Comparison of ENCODE assay signal across 8 cellular contexts in genomic region chr1:166875734-166876539, GRCh38. TPM values are rescaled to one million over a fixed set of nuclear protein-coding genes. Genes with fewer than 3 reads are reported as not detected.
DNase-seq lines count a peak whose midpoint lies in the region; ATAC-seq and TF ChIP-seq lines count a peak whose summit lies in the region.

A gene with protein sequence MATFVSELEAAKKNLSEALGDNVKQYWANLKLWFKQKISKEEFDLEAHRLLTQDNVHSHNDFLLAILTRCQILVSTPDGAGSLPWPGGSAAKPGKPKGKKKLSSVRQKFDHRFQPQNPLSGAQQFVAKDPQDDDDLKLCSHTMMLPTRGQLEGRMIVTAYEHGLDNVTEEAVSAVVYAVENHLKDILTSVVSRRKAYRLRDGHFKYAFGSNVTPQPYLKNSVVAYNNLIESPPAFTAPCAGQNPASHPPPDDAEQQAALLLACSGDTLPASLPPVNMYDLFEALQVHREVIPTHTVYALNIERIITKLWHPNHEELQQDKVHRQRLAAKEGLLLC (minus strand): TSS chr1:166876264. CDS start chr1:166876233, 31 bp downstream.

- TF ChIP-seq EP300 in transverse colon (IDR thresholded peaks at IDR 0.05; ENCODE audit: low read depth): no peak

- WGBS in transverse colon (ENCODE audit: low coverage in 1 of 2), 2 donors: 1% methylated on average over 48 of the region's 84 CpGs; no CpG with 5 or more reads in 1 of the 2 donors

- peak within 1 kb of the TSS; percentile 80 for H3K4me3 ChIP-seq in GM12875 (ENCODE audit: low read depth, low read length)
- H3K4me3 ChIP-seq in adipocyte (ENCODE audit: low read length): peak within 1 kb of the TSS; percentile 95
- H3K4me3 ChIP-seq in cardiac muscle cell: peak within 1 kb of the TSS; percentile 68
- peak within 1 kb of the TSS; percentile 87 for H3K4me3 ChIP-seq in parathyroid adenoma (ENCODE audit: low read depth, low read length)
- peak within 1 kb of the TSS; percentile 75 to 95 (median 84) for H3K4me3 ChIP-seq in transverse colon

- TF ChIP-seq CTCF in GM12875 (IDR thresholded peaks at IDR 0.05; ENCODE audit: borderline replicate concordance, insufficient read depth, low read depth, low read length): no peak
- no peak for TF ChIP-seq CTCF in cardiac muscle cell (IDR thresholded peaks at IDR 0.05; ENCODE audit: low read depth, low read length)
- no peak for TF ChIP-seq CTCF in parathyroid adenoma (IDR thresholded peaks at IDR 0.05)
- no peak for TF ChIP-seq CTCF in transverse colon (IDR thresholded peaks at IDR 0.05)

- peak within 1 kb of the TSS; percentile 68 for H3K4me2 ChIP-seq in parathyroid adenoma (ENCODE audit: low read length)

- no peaks in the 10 kb centered on the region for H3K9me3 ChIP-seq in adipocyte (ENCODE audit: control insufficient read depth, low read length)
- H3K9me3 ChIP-seq in cardiac muscle cell (ENCODE audit: low read depth): no peaks in the 10 kb centered on the region
- H3K9me3 ChIP-seq in parathyroid adenoma (ENCODE audit: control insufficient read depth, low read length): no peaks in the 10 kb centered on the region
- no peaks in the 10 kb centered on the region for H3K9me3 ChIP-seq in transverse colon

- H3K9ac ChIP-seq in adipocyte (ENCODE audit: low read length): peak within 1 kb of the TSS; percentile 92
- peak within 1 kb of the TSS; percentile 76 for H3K9ac ChIP-seq in parathyroid adenoma

- H3K27ac ChIP-seq in cardiac muscle cell (peak within 1 kb of the TSS; percentile 96), parathyroid adenoma (peak within 1 kb of the TSS; percentile 89), transverse colon (peak within 1 kb of the TSS; percentile 93 to 99 (median 97))

- H3K4me1 ChIP-seq in adipocyte (ENCODE audit: control insufficient read depth, insufficient read depth, low read length) (peaks cover 20% of the 10 kb centered on the region), cardiac muscle cell (ENCODE audit: low read depth) (peaks cover 2% of the 10 kb centered on the region), parathyroid adenoma (no peaks in the 10 kb centered on the region), transverse colon (peaks cover 8 to 26% (median 20%) of the 10 kb centered on the region in 4 donors)

- in situ Hi-C loops in transverse colon (cut with MboI; ENCODE audit: low pct_ligation_motif_present in 1 of 4, low pct_unique_long_range_greater_than_20kb in 1 of 4, low sequenced_read_pairs in 3 of 4): loop anchor here in 2 of 4 donors (25.0 kb wide), 2 partner anchors 561 to 661 kb away; no protein-coding TSS in a partner anchor

- intact Hi-C loops in transverse colon (cut with DNase I; ENCODE audit: low total_unique reads): loop anchor here (2.0 kb wide), 1 partner anchor 41 kb away; no protein-coding TSS in a partner anchor

- ATAC-seq in HG02798 (IDR thresholded peaks at IDR 0.05; ENCODE audit: poor library complexity, unreplicated experiment): peak; percentile 94

- peak; percentile 98 for DNase-seq in NCI-H1436 (lab: John Stamatoyannopoulos, UW)
- DNase-seq in T follicular helper cell (ENCODE audit: low read depth): peak; percentile 97
- DNase-seq in adipocyte (ENCODE audit: low read depth): peak; percentile 99
- peak; percentile 99 to 100 for DNase-seq in cardiac muscle cell (ENCODE audit: low read depth in 1 of 2, low spot score in 1 of 2)
- peak; percentile 99 for DNase-seq in transverse colon

- peak; percentile 67 for TF ChIP-seq POLR2A in transverse colon (IDR thresholded peaks at IDR 0.05)

- H3K36me3 ChIP-seq in adipocyte (ENCODE audit: control insufficient read depth, insufficient read depth, low read length, severe bottlenecking): no peaks in the 10 kb centered on the region
- H3K36me3 ChIP-seq in cardiac muscle cell: no peaks in the 10 kb centered on the region
- H3K36me3 ChIP-seq in parathyroid adenoma (ENCODE audit: control insufficient read depth, insufficient read depth, low read length): no peaks in the 10 kb centered on the region
- H3K36me3 ChIP-seq in transverse colon: no peaks in the 10 kb centered on the region

- H2AFZ ChIP-seq in parathyroid adenoma: peak within 1 kb of the TSS; percentile 89

- H3K79me2 ChIP-seq in parathyroid adenoma: peaks cover 5% of the 10 kb centered on the region

- no peaks in the 10 kb centered on the region for H3K27me3 ChIP-seq in adipocyte (replicated peaks; ENCODE audit: control insufficient read depth, insufficient read depth, low read length)
- H3K27me3 ChIP-seq in cardiac muscle cell: no peaks in the 10 kb centered on the region
- no peaks in the 10 kb centered on the region for H3K27me3 ChIP-seq in parathyroid adenoma (ENCODE audit: control insufficient read depth, insufficient read depth, low read length)
- no peaks in the 10 kb centered on the region for H3K27me3 ChIP-seq in transverse colon

RNA-seq across cellular contexts. Expression of the gene that starts here (rescaled TPM):
- total RNA-seq in cardiac muscle cell (11.6 and 18.3 TPM in 2 replicates), transverse colon (10 to 100 TPM in 3 of 4 donors, 1 to 10 TPM in 1; 1.5 to 21.7 (median 12.0) TPM)
- polyA plus RNA-seq in cardiac muscle cell: 15.9 and 32.3 TPM in 2 replicates

Comparison
In these comparisons a context has a peak if more than half of its experiments do, and no peak if none do; other contexts are left out.
1. Peak in every context shown above with its lines: DNase-seq, ATAC-seq, H3K4me3 ChIP-seq and H3K27ac ChIP-seq.